Comparison of ENCODE assay signal across 19 cellular contexts in genomic region chr22:19998991-19999820, GRCh38. TPM values are rescaled to one million over a fixed set of nuclear protein-coding genes. Genes with fewer than 3 reads are reported as not detected.
DNase-seq lines count a peak whose midpoint lies in the region; ATAC-seq, FAIRE-seq and TF ChIP-seq lines count a peak whose summit lies in the region.
"Had no signal": no experiment of that assay in that cellular context is flagged by ENCODE, and none has a peak within 500 bp of the region (broad histone marks: within the 10 kb centered on the region; RNA-seq: fewer than 3 reads in every experiment).

No MANE protein-coding gene starts in this region.

- no peaks in the 10 kb centered on the region for H3K27me3 Mint-ChIP-seq in stimulated activated naive CD8-positive, alpha-beta T cell treated with anti-CD3 and anti-CD28 coated beads, Interleukin-15, amount 100 ng/mL, for 72 hours
- H3K27me3 Mint-ChIP-seq: progenitor cell of endocrine pancreas had no signal

- no peak overlapping the region for H3K4me3 Mint-ChIP-seq in stimulated activated naive CD8-positive, alpha-beta T cell treated with anti-CD3 and anti-CD28 coated beads, Interleukin-15, amount 100 ng/mL, for 72 hours
- H3K4me3 Mint-ChIP-seq: activated naive CD4-positive, alpha-beta T cell treated with anti-CD3 and anti-CD28 coated beads, Interleukin-2, amount 10 ng/mL, durations not matched to agents 7 days and 5 days; T-helper 1 cell treated with Interleukin-12 subunit alpha and Interleukin-12 subunit beta and Interleukin-4 antibody, amounts not matched to agents 30 μg/mL and 1 μg/mL, for 36 hours had no signal

- H3K4me1 ChIP-seq in H1 (replicated peaks in 1 of 4; ENCODE audit: control insufficient read depth in 3 of 4, insufficient read depth in 4 of 4, low read length in 3 of 4) = peaks cover 4 to 31% (median 18%) of the 10 kb centered on the region in 4 experiments
- no peaks in the 10 kb centered on the region for H3K4me1 ChIP-seq in mucosa of descending colon (ENCODE audit: low read depth)

- H3K9me3 ChIP-seq in H1 (ENCODE audit: insufficient read depth in 2 of 2, low read depth in 1 of 2, low read length in 1 of 2) = no peaks in the 10 kb centered on the region
- peaks cover 5% of the 10 kb centered on the region for H3K9me3 ChIP-seq in mucosa of descending colon

- intact Hi-C loops in mucosa of descending colon (cut with DNase I, micrococcal nuclease) = no loop called here

- H3K14ac ChIP-seq in H1 (ENCODE audit: insufficient read length) = no peak overlapping the region

- no peak overlapping the region for H4K8ac ChIP-seq in H1 (ENCODE audit: extremely low read depth, insufficient read depth, low read length)

- H2BK20ac ChIP-seq in H1 (ENCODE audit: low read length) = 0 out of 2 replicates have a peak overlapping the region, but pooled peaks have one; percentile 86

- H3K4me2 ChIP-seq in H1 (ENCODE audit: insufficient read depth in 1 of 2, low read depth in 2 of 2, low read length in 2 of 2) = peak overlapping the region in 1 of 2 experiments; percentile 8; a peak in 1 of 4 replicates

- H3K4ac ChIP-seq in H1 (replicated peaks; ENCODE audit: insufficient read length, low read depth, low read length) = no peak overlapping the region

- H3K79me1 ChIP-seq in H1 (ENCODE audit: low read depth, low read length) = peaks cover 3% of the 10 kb centered on the region

- no peak for TF ChIP-seq EP300 in H1 (IDR thresholded peaks at IDR 0.05; ENCODE audit: borderline replicate concordance in 1 of 2, low read depth in 2 of 2, low read length in 2 of 2)

- H3K23me2 ChIP-seq in H1 (ENCODE audit: low read depth, low read length) = peaks cover 6% of the 10 kb centered on the region; the same call in 1 of the 2 replicates

- TF ChIP-seq RAD21 in H1 (IDR thresholded peaks at IDR 0.05 in 1 of 2, conservative IDR thresholded peaks at IDR 0.05 in 1 of 2; ENCODE audit: low read depth in 2 of 2, low read length in 2 of 2) = no peak

- CTCF ChIA-PET in H1 (lab: Charles Lee; ENCODE audit: partially characterized antibody) = interaction anchor here (1.2 to 4.3 kb wide), 2 partner anchors 14 kb away, joined by 4 to 25 read pairs; no protein-coding TSS in a partner anchor

- no peak overlapping the region for H3K27ac Mint-ChIP-seq in stimulated activated naive CD8-positive, alpha-beta T cell treated with anti-CD3 and anti-CD28 coated beads, Interleukin-15, amount 100 ng/mL, for 72 hours
- H3K27ac Mint-ChIP-seq: activated naive CD4-positive, alpha-beta T cell treated with anti-CD3 and anti-CD28 coated beads, Interleukin-2, amount 10 ng/mL, durations not matched to agents 7 days and 5 days; T-helper 1 cell treated with Interleukin-12 subunit alpha and Interleukin-12 subunit beta and Interleukin-4 antibody, amounts not matched to agents 30 μg/mL and 1 μg/mL, for 36 hours had no signal

- no peak for FAIRE-seq in H1 (lab: Jason Lieb, UNC)

- peaks cover 0 to 2% of the 10 kb centered on the region in 2 experiments for H4K20me1 ChIP-seq in H1 (replicated peaks in 1 of 2; ENCODE audit: control insufficient read depth in 1 of 2, insufficient read depth in 2 of 2, low read length in 2 of 2)

- no peak for DNase-seq in stimulated activated naive CD8-positive, alpha-beta T cell treated with anti-CD3 and anti-CD28 coated beads, Interleukin-15, amount 100 ng/mL, for 72 hours
- DNase-seq in stimulated activated naive CD8-positive, alpha-beta T cell treated with anti-CD3 and anti-CD28 coated beads, Interleukin-15, Interleukin-2, amounts not matched to agents 100 U/mL and 50 U/mL, for 24 hours = no peak
- DNase-seq in H1 (ENCODE audit: low read depth in 1 of 2, low spot score in 2 of 2) = no peak
- DNase-seq in mucosa of descending colon = peak in 2 of 3 donors; percentile 20 to 39
- no peak for DNase-seq in NCI-H1930 (lab: John Stamatoyannopoulos, UW)
- no peak for DNase-seq in NCI-H128 (lab: John Stamatoyannopoulos, UW; ENCODE audit: unreplicated experiment)
- DNase-seq in effector CD4-positive, alpha-beta T cell = no peak
- DNase-seq: activated CD4-positive, alpha-beta T cell treated with anti-CD3 and anti-CD28 coated beads for 1 hour; activated CD8-positive, alpha-beta memory T cell treated with anti-CD3 and anti-CD28 coated beads, Interleukin-2, amount 50 U/mL, for 48 hours; activated naive CD4-positive, alpha-beta T cell treated with anti-CD3 and anti-CD28 coated beads, Interleukin-2, amount 10 ng/mL, durations not matched to agents 7 days and 5 days; brain microvascular endothelial cell; KBM-7; NCI-H1092; NCI-H2171 treated with DMSO at 0.1 percent for 48 hours; NK-92 treated with Interleukin-12 subunit alpha and Interleukin-12 subunit beta, amount 100 ng/mL, for 24 hours had no signal

- H3K4me1 Mint-ChIP-seq in stimulated activated naive CD8-positive, alpha-beta T cell treated with anti-CD3 and anti-CD28 coated beads, Interleukin-15, amount 100 ng/mL, for 72 hours = no peaks in the 10 kb centered on the region
- H3K4me1 Mint-ChIP-seq: activated naive CD4-positive, alpha-beta T cell treated with anti-CD3 and anti-CD28 coated beads, Interleukin-2, amount 10 ng/mL, durations not matched to agents 7 days and 5 days had no signal

- peaks cover 10 to 20% of the 10 kb centered on the region in 2 donors for H3K9me3 Mint-ChIP-seq in stimulated activated naive CD8-positive, alpha-beta T cell treated with anti-CD3 and anti-CD28 coated beads, Interleukin-15, amount 100 ng/mL, for 72 hours

- H2BK120ac ChIP-seq in H1 (replicated peaks; ENCODE audit: low read depth, low read length) = no peak overlapping the region

- 0 out of 2 replicates have a peak overlapping the region, but pooled peaks have one; percentile 79 for H2AK5ac ChIP-seq in H1 (ENCODE audit: low read depth, low read length)

- no peak for TF ChIP-seq POLR2A in H1 (IDR thresholded peaks at IDR 0.05; ENCODE audit: control extremely low read depth in 1 of 2, low read depth in 2 of 2, low read length in 2 of 2)

- no peak overlapping the region for H4K5ac ChIP-seq in H1 (ENCODE audit: insufficient read length, low read depth, low read length)

- H2BK15ac ChIP-seq in H1 (ENCODE audit: low read length) = no peak overlapping the region

- no peak overlapping the region for H3K56ac ChIP-seq in H1 (replicated peaks; ENCODE audit: insufficient read length, low read depth, low read length)

- no peak overlapping the region for H3K23ac ChIP-seq in H1 (ENCODE audit: insufficient read length)

- POLR2A ChIA-PET in H1 (lab: Charles Lee; ENCODE audit: partially characterized antibody) = interaction anchor here (1.1 kb wide), 1 partner anchor 26 kb away, joined by 3 read pairs; no protein-coding TSS in a partner anchor

- H3K27ac ChIP-seq in H1 (ENCODE audit: low read depth, low read length) = no peak overlapping the region
- H3K27ac ChIP-seq: brain microvascular endothelial cell, left lung had no signal

- H2BK5ac ChIP-seq in H1 (ENCODE audit: low read depth, low read length) = no peak overlapping the region

- no peaks in the 10 kb centered on the region for H3K27me3 ChIP-seq in H1 (replicated peaks in 1 of 4; ENCODE audit: control insufficient read depth in 3 of 4, extremely low read depth in 1 of 4, insufficient read depth in 3 of 4, low read length in 3 of 4)
- H3K27me3 ChIP-seq: left lung had no signal

- peak overlapping the region; percentile 60; the same call in 1 of the 2 replicates for H2BK12ac ChIP-seq in H1 (ENCODE audit: low read depth, low read length)

- H2AFZ ChIP-seq in H1 (ENCODE audit: low read length) = no peak overlapping the region

- TF ChIP-seq CTCF in H1 (IDR thresholded peaks at IDR 0.05; ENCODE audit: control extremely low read depth in 1 of 3, insufficient read depth in 1 of 3, low read depth in 1 of 3, low read length in 3 of 3) (no peak), mucosa of descending colon (IDR thresholded peaks at IDR 0.05) (no peak)

- H3K36me3 ChIP-seq in H1 (ENCODE audit: control insufficient read depth in 2 of 4, insufficient read depth in 4 of 4, low read length in 3 of 4) (no peaks in the 10 kb centered on the region), mucosa of descending colon (ENCODE audit: low read depth) (no peaks in the 10 kb centered on the region)
- H3K36me3 ChIP-seq: brain microvascular endothelial cell, left lung had no signal

- no peak overlapping the region for H3K4me3 ChIP-seq in H1 (ENCODE audit: extremely low read depth in 1 of 4, insufficient read depth in 2 of 4, low read depth in 3 of 4, low read length in 4 of 4)
- no peak overlapping the region for H3K4me3 ChIP-seq in mucosa of descending colon
- H3K4me3 ChIP-seq: left lung had no signal

- H3K18ac ChIP-seq in H1 (ENCODE audit: extremely low read depth, low read length) = no peak overlapping the region; the same call in 1 of the 2 replicates

- WGBS in H1 (ENCODE audit: extremely low coverage in 1 of 2, insufficient coverage in 1 of 2, insufficient read length in 1 of 2, insufficient replicate concordance in 2 of 2, low coverage in 1 of 2, low lambda C conversion rate in 2 of 2, missing lambda C conversion rate in 1 of 2), 2 experiments = 89% methylated on average over 7 of the region's 8 CpGs; no CpG with 5 or more reads in 1 of the 2 experiments

- no peaks in the 10 kb centered on the region for H3K79me2 ChIP-seq in H1 (ENCODE audit: control insufficient read depth in 1 of 2, insufficient read depth in 2 of 2, low read length in 2 of 2)

- H4K91ac ChIP-seq in H1 (replicated peaks; ENCODE audit: insufficient read length, low read length) = no peak overlapping the region

- ATAC-seq in stimulated activated naive CD8-positive, alpha-beta T cell treated with anti-CD3 and anti-CD28 coated beads, Interleukin-15, amount 100 ng/mL, for 72 hours = peak; percentile 9
- ATAC-seq in stimulated activated naive CD8-positive, alpha-beta T cell treated with anti-CD3 and anti-CD28 coated beads, Interleukin-15, Interleukin-2, amounts not matched to agents 100 U/mL and 50 U/mL, for 24 hours = no peak
- ATAC-seq in mucosa of descending colon (no peak), GM21619 (IDR thresholded peaks at IDR 0.05; ENCODE audit: unreplicated experiment) (no peak)
- ATAC-seq: left lung had no signal

- H3K9ac ChIP-seq in H1 (replicated peaks in 1 of 4; ENCODE audit: extremely low read depth in 1 of 4, low read depth in 3 of 4, low read length in 3 of 4) = no peak overlapping the region

RNA-seq across cellular contexts. Expression of gene ARVCF, which starts 17.4 kb away (rescaled TPM):
- total RNA-seq in H1 (2021; fragmentation: NEBNext Ultra II Directional; extraction: Animal tissue kit (Norgen Biotek cat#: 25700)) = 43.2 and 49.6 TPM in 2 replicates
- 31.0 and 68.3 TPM in 2 replicates for polyA plus RNA-seq in H1 (2011; rRNA removed)
- polyA plus RNA-seq in H1 (2011; cell fraction: cytosol; rRNA removed) = 68.4 TPM
- 444 TPM for polyA plus RNA-seq in H1 (2011; cell fraction: nucleus; rRNA removed)
- 37.9 to 61.7 TPM (median 55.2 TPM) in 4 replicates for polyA plus RNA-seq in H1 (2012, experiment 1 of 2)
- 25.1 TPM for polyA plus RNA-seq in H1 (2012, experiment 2 of 2)
- polyA plus RNA-seq in H1 (2013, experiment 1 of 2) = 23.2 TPM
- polyA plus RNA-seq in H1 (2013, experiment 2 of 2) = 21.9 TPM
- polyA minus RNA-seq in H1 (2011; rRNA and poly(A)+ RNA removed) = 18.4 and 21.2 TPM in 2 replicates
- polyA minus RNA-seq in H1 (2011; cell fraction: cytosol; rRNA and poly(A)+ RNA removed) = 28.8 TPM
- 88.4 TPM for polyA minus RNA-seq in H1 (2011; cell fraction: nucleus; rRNA and poly(A)+ RNA removed)
- 10 to 100 TPM; 11.2 to 15.3 (median 15.1) TPM for total RNA-seq in mucosa of descending colon

RNA-seq across cellular contexts. Expression of gene TANGO2, which starts 21.7 kb away (rescaled TPM):
- 10.1 and 13.6 TPM in 2 replicates for total RNA-seq in H1 (2021; fragmentation: NEBNext Ultra II Directional; extraction: Animal tissue kit (Norgen Biotek cat#: 25700))
- polyA plus RNA-seq in H1 (2011; rRNA removed) = 18.2 and 18.4 TPM in 2 replicates
- 18.8 TPM for polyA plus RNA-seq in H1 (2011; cell fraction: cytosol; rRNA removed)
- polyA plus RNA-seq in H1 (2011; cell fraction: nucleus; rRNA removed) = 19.5 TPM
- polyA plus RNA-seq in H1 (2012, experiment 1 of 2) = 7.8 to 13.8 TPM (median 12.6 TPM) in 4 replicates
- 11.7 TPM for polyA plus RNA-seq in H1 (2012, experiment 2 of 2)
- polyA plus RNA-seq in H1 (2013, experiment 1 of 2) = 5.2 TPM
- 5.0 TPM for polyA plus RNA-seq in H1 (2013, experiment 2 of 2)
- polyA minus RNA-seq in H1 (2011; rRNA and poly(A)+ RNA removed) = 32.1 and 36.1 TPM in 2 replicates
- polyA minus RNA-seq in H1 (2011; cell fraction: cytosol; rRNA and poly(A)+ RNA removed) = 7.8 TPM
- 11.9 TPM for polyA minus RNA-seq in H1 (2011; cell fraction: nucleus; rRNA and poly(A)+ RNA removed)
- 10 to 100 TPM; 17.5 to 29.7 (median 27.6) TPM for total RNA-seq in mucosa of descending colon

RNA-seq across cellular contexts. Expression of gene TXNRD2, which starts 57.6 kb away (rescaled TPM):
- total RNA-seq in H1 (2021; fragmentation: NEBNext Ultra II Directional; extraction: Animal tissue kit (Norgen Biotek cat#: 25700)) = 14.2 and 14.8 TPM in 2 replicates
- polyA plus RNA-seq in H1 (2011; rRNA removed) = 21.9 and 25.0 TPM in 2 replicates
- polyA plus RNA-seq in H1 (2011; cell fraction: cytosol; rRNA removed) = 20.2 TPM
- polyA plus RNA-seq in H1 (2011; cell fraction: nucleus; rRNA removed) = 38.2 TPM
- 11.3 to 14.7 TPM (median 13.7 TPM) in 4 replicates for polyA plus RNA-seq in H1 (2012, experiment 1 of 2)
- 16.5 TPM for polyA plus RNA-seq in H1 (2012, experiment 2 of 2)
- polyA plus RNA-seq in H1 (2013, experiment 1 of 2) = 8.1 TPM
- 9.0 TPM for polyA plus RNA-seq in H1 (2013, experiment 2 of 2)
- 6.3 and 8.1 TPM in 2 replicates for polyA minus RNA-seq in H1 (2011; rRNA and poly(A)+ RNA removed)
- 6.8 TPM for polyA minus RNA-seq in H1 (2011; cell fraction: cytosol; rRNA and poly(A)+ RNA removed)
- polyA minus RNA-seq in H1 (2011; cell fraction: nucleus; rRNA and poly(A)+ RNA removed) = 13.8 TPM
- total RNA-seq in mucosa of descending colon = 10 to 100 TPM; 20.9 to 23.6 (median 22.6) TPM

RNA-seq across cellular contexts. Expression of gene COMT, which starts 57.6 kb away (rescaled TPM):
- 15.2 and 16.6 TPM in 2 replicates for total RNA-seq in H1 (2021; fragmentation: NEBNext Ultra II Directional; extraction: Animal tissue kit (Norgen Biotek cat#: 25700))
- 33.7 and 45.0 TPM in 2 replicates for polyA plus RNA-seq in H1 (2011; rRNA removed)
- polyA plus RNA-seq in H1 (2011; cell fraction: cytosol; rRNA removed) = 30.8 TPM
- polyA plus RNA-seq in H1 (2011; cell fraction: nucleus; rRNA removed) = 39.7 TPM
- polyA plus RNA-seq in H1 (2012, experiment 1 of 2) = 21.8 to 30.3 TPM (median 29.0 TPM) in 4 replicates
- polyA plus RNA-seq in H1 (2012, experiment 2 of 2) = 26.2 TPM
- polyA plus RNA-seq in H1 (2013, experiment 1 of 2) = 12.0 TPM
- polyA plus RNA-seq in H1 (2013, experiment 2 of 2) = 10.6 TPM
- 9.1 and 11.6 TPM in 2 replicates for polyA minus RNA-seq in H1 (2011; rRNA and poly(A)+ RNA removed)
- 25.5 TPM for polyA minus RNA-seq in H1 (2011; cell fraction: cytosol; rRNA and poly(A)+ RNA removed)
- polyA minus RNA-seq in H1 (2011; cell fraction: nucleus; rRNA and poly(A)+ RNA removed) = 7.3 TPM
- 10 to 100 TPM; 61.2 to 88.7 (median 70.7) TPM for total RNA-seq in mucosa of descending colon

Comparison
In these comparisons a context has a peak if more than half of its experiments do, and no peak if none do; other contexts are left out.
1. DNase-seq: peak in mucosa of descending colon (2 of 3); none in stimulated activated naive CD8-positive, alpha-beta T cell treated with anti-CD3 and anti-CD28 coated beads, Interleukin-15, amount 100 ng/mL, for 72 hours (0 of 2), stimulated activated naive CD8-positive, alpha-beta T cell treated with anti-CD3 and anti-CD28 coated beads, Interleukin-15, Interleukin-2, amounts not matched to agents 100 U/mL and 50 U/mL, for 24 hours (single experiment), H1 (0 of 2), NCI-H1930 (0 of 2), NCI-H128 (single experiment) and effector CD4-positive, alpha-beta T cell (single experiment).